Comparison of ENCODE assay signal across 27 cellular contexts in genomic region chr15:88749699-88750098, GRCh38. TPM values are rescaled to one million over a fixed set of nuclear protein-coding genes. Genes with fewer than 3 reads are reported as not detected.
"Had no signal": no experiment of that assay in that cellular context is flagged by ENCODE, and none has a peak within 500 bp of the region (broad histone marks: within the 10 kb centered on the region; RNA-seq: fewer than 3 reads in every experiment).

No MANE protein-coding gene starts in this region.

- H3K4me2 ChIP-seq: smooth muscle cell had no signal

- FAIRE-seq: islet of Langerhans had no signal

- H3K4me1 ChIP-seq: left lung, lower lobe of right lung, parathyroid adenoma, psoas muscle, right lobe of liver, uterus had no signal

- H3K27ac Mint-ChIP-seq: naive thymus-derived CD8-positive, alpha-beta T cell; nephron; stimulated activated memory B cell treated with anti-CD40 and anti-IgM and Interleukin-4, amounts not matched to agents 10 μg/mL and 1 μg/mL and 100 μg/mL, for 72 hours; stimulated activated naive CD8-positive, alpha-beta T cell treated with anti-CD3 and anti-CD28 coated beads, Interleukin-15, amount 100 ng/mL, for 72 hours; type B pancreatic cell had no signal

- H3K27ac ChIP-seq: left lung, lower lobe of right lung, neutrophil, parathyroid adenoma, psoas muscle, right lobe of liver, tibial nerve, uterus had no signal

- H3K79me2 ChIP-seq: parathyroid adenoma had no signal

- H3K27me3 ChIP-seq: right lobe of liver, tibial nerve, uterus had no signal

- DNase-seq: kidney; left colon; left lung; lower lobe of right lung; mammary epithelial cell; mesenchymal stem cell; naive thymus-derived CD8-positive, alpha-beta T cell; occipital lobe; psoas muscle; right lobe of liver; stimulated activated CD4-positive, alpha-beta T cell treated with anti-CD3 and anti-CD28 coated beads, Interleukin-1b, Interleukin-23, amount 100 ng/mL, for 48 hours; stimulated activated CD4-positive, alpha-beta T cell treated with anti-CD3 and anti-CD28 coated beads, Interleukin-2, amount 100 ng/mL, for 48 hours; stimulated activated CD4-positive, alpha-beta T cell treated with anti-CD3 and anti-CD28 coated beads, Interleukin-4, amount 100 ng/mL, for 4 hours; stimulated activated CD8-positive, alpha-beta memory T cell treated with anti-CD3 and anti-CD28 coated beads, Interleukin-4, amount 100 ng/mL, for 48 hours; stimulated activated naive CD4-positive, alpha-beta T cell treated with Interleukin-2 at 50 U/mL for 16 hours; stimulated activated naive CD8-positive, alpha-beta T cell treated with anti-CD3 and anti-CD28 coated beads, Interleukin-15, amount 100 ng/mL, for 72 hours; substantia nigra; uterus had no signal

- H3K4me1 Mint-ChIP-seq: neural crest cell; stimulated activated memory B cell treated with anti-CD40 and anti-IgM and Interleukin-4, amounts not matched to agents 10 μg/mL and 1 μg/mL and 100 μg/mL, for 72 hours; stimulated activated naive CD8-positive, alpha-beta T cell treated with anti-CD3 and anti-CD28 coated beads, Interleukin-15, amount 100 ng/mL, for 72 hours had no signal

- H3K9ac ChIP-seq: parathyroid adenoma had no signal

- H3K36me3 ChIP-seq: left lung, lower lobe of right lung, neutrophil, right lobe of liver, tibial nerve, uterus had no signal

- H2AFZ ChIP-seq: parathyroid adenoma had no signal

- H3K36me3 Mint-ChIP-seq: naive thymus-derived CD8-positive, alpha-beta T cell; stimulated activated memory B cell treated with anti-CD40 and anti-IgM and Interleukin-4, amounts not matched to agents 10 μg/mL and 1 μg/mL and 100 μg/mL, for 72 hours; type B pancreatic cell had no signal

- H3K4me3 ChIP-seq: left lung, lower lobe of right lung, psoas muscle, right lobe of liver, smooth muscle cell, tibial nerve, uterus had no signal

- H3K9me3 Mint-ChIP-seq: naive thymus-derived CD8-positive, alpha-beta T cell; nephron; stimulated activated memory B cell treated with anti-CD40 and anti-IgM and Interleukin-4, amounts not matched to agents 10 μg/mL and 1 μg/mL and 100 μg/mL, for 72 hours; stimulated activated naive CD8-positive, alpha-beta T cell treated with anti-CD3 and anti-CD28 coated beads, Interleukin-15, amount 100 ng/mL, for 72 hours; type B pancreatic cell had no signal

- H3K9me3 ChIP-seq: left lung, lower lobe of right lung, neutrophil, psoas muscle, right lobe of liver, tibial nerve, uterus had no signal

- ATAC-seq: left colon; left lung; lower lobe of right lung; naive thymus-derived CD8-positive, alpha-beta T cell; psoas muscle; right lobe of liver; stimulated activated memory B cell treated with anti-CD40 and anti-IgM and Interleukin-4, amounts not matched to agents 10 μg/mL and 1 μg/mL and 100 μg/mL, for 72 hours; stimulated activated naive CD8-positive, alpha-beta T cell treated with anti-CD3 and anti-CD28 coated beads, Interleukin-15, amount 100 ng/mL, for 72 hours had no signal

- H3K4me3 Mint-ChIP-seq: naive thymus-derived CD8-positive, alpha-beta T cell; nephron; neural crest cell; stimulated activated memory B cell treated with anti-CD40 and anti-IgM and Interleukin-4, amounts not matched to agents 10 μg/mL and 1 μg/mL and 100 μg/mL, for 72 hours; stimulated activated naive CD8-positive, alpha-beta T cell treated with anti-CD3 and anti-CD28 coated beads, Interleukin-15, amount 100 ng/mL, for 72 hours; type B pancreatic cell had no signal

RNA-seq across cellular contexts. Expression of gene ACAN, which starts 53.5 kb away (rescaled TPM):
- total RNA-seq: naive thymus-derived CD8-positive, alpha-beta T cell; smooth muscle cell had no signal
- polyA plus RNA-seq: smooth muscle cell had no signal
